Comparison of ENCODE assay signal across 15 cellular contexts in the genomic region with DNA sequence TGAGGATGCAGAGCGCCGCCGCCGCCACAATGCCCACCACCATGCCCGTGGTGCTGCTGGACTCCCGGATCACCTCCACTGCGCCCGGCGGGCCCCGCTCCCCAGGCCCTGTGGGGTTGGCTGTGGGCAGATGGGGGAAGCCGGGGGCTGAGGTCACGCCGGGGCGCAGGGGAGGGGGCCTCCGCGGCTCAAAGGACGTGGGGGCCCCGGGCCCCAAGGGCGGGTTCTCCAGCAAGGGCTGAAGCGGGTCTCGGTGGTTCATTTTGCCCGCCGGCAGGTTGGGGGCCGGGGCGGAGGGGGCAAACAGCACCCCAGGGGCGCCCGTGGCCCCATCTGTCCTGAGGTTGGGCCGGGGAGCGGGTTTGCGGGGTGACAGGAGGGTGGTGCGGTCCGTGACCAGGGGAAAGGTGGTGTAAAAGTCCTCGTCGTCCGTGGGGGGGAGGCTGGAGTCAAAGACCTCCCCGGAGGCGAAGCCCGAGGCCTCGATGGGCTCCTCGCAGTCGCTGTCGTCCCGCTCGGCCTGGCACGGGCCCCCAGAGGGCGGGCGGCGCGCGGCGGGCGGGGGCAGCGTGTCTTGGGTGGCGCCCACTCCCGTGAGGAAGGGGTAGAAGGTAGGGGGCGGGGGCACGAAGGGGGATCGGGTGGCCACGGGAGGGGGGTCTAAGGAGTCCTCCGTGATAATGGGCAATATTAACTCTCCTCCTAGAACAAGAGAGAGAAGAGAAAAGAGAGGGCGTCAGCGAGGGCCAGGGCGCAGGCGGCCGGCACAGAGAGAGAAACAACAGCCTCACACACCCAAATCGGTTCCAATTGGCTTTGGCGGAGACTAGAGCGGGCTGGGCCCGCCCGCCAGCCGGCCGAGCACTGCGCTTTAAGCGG. TPM values are rescaled to one million over a fixed set of nuclear protein-coding genes. Genes with fewer than 3 reads are reported as not detected.
A peak's percentile ranks its signal among the peaks of the same experiment; 100 is the strongest.
DNase-seq lines count a peak whose midpoint lies in the region; ATAC-seq lines count a peak whose summit lies in the region.
"Had no signal": no experiment of that assay in that cellular context is flagged by ENCODE, and none has a peak within 500 bp of the region (broad histone marks: within the 10 kb centered on the region; RNA-seq: fewer than 3 reads in every experiment).

No MANE protein-coding gene starts in this region.

- H3K27me3 Mint-ChIP-seq in activated naive CD4-positive, alpha-beta T cell treated with anti-CD3 and anti-CD28 coated beads, Interleukin-2, amount 10 ng/mL, durations not matched to agents 7 days and 5 days: peaks cover 12% of the 10 kb centered on the region
- H3K27me3 Mint-ChIP-seq: activated CD4-positive, alpha-beta T cell treated with anti-CD3 and anti-CD28 coated beads, Interleukin-2, amount 10 ng/mL, durations not matched to agents 7 days and 5 days; activated naive CD8-positive, alpha-beta T cell treated with anti-CD3 and anti-CD28 coated beads for 36 hours had no signal

- no peaks in the 10 kb centered on the region for H3K36me3 ChIP-seq in skeletal muscle satellite cell (ENCODE audit: insufficient read depth, low read length)
- H3K36me3 ChIP-seq: SJSA1, spleen had no signal

- no peak overlapping the region for H3K27ac Mint-ChIP-seq in activated naive CD4-positive, alpha-beta T cell treated with anti-CD3 and anti-CD28 coated beads, Interleukin-2, amount 10 ng/mL, durations not matched to agents 7 days and 5 days
- H3K27ac Mint-ChIP-seq: activated CD4-positive, alpha-beta T cell treated with anti-CD3 and anti-CD28 coated beads, Interleukin-2, amount 10 ng/mL, durations not matched to agents 7 days and 5 days; activated naive CD8-positive, alpha-beta T cell treated with anti-CD3 and anti-CD28 coated beads for 36 hours had no signal

- peak overlapping the region; percentile 54 for H3K4me2 ChIP-seq in skeletal muscle satellite cell (ENCODE audit: low read length)

- H3K9me3 ChIP-seq in right cardiac atrium (ENCODE audit: control insufficient read depth, low read length) (no peaks in the 10 kb centered on the region), skeletal muscle satellite cell (replicated peaks; ENCODE audit: low read length) (no peaks in the 10 kb centered on the region)
- H3K9me3 ChIP-seq: SJSA1, spleen had no signal

- H3K4me3 ChIP-seq in right cardiac atrium (ENCODE audit: low read length) (peak overlapping the region; percentile 31), skeletal muscle satellite cell (ENCODE audit: low read length) (peak overlapping the region; percentile 30)
- H3K4me3 ChIP-seq: SJSA1 had no signal

- H3K27me3 ChIP-seq in right cardiac atrium (ENCODE audit: control insufficient read depth, insufficient read depth) (no peaks in the 10 kb centered on the region), skeletal muscle satellite cell (ENCODE audit: control insufficient read depth, insufficient read depth, low read length) (peaks cover 29% of the 10 kb centered on the region)

- no peak overlapping the region for H3K4me3 Mint-ChIP-seq in activated naive CD4-positive, alpha-beta T cell treated with anti-CD3 and anti-CD28 coated beads, Interleukin-2, amount 10 ng/mL, durations not matched to agents 7 days and 5 days
- H3K4me3 Mint-ChIP-seq: activated CD4-positive, alpha-beta T cell treated with anti-CD3 and anti-CD28 coated beads, Interleukin-2, amount 10 ng/mL, durations not matched to agents 7 days and 5 days; activated naive CD8-positive, alpha-beta T cell treated with anti-CD3 and anti-CD28 coated beads for 36 hours had no signal

- ATAC-seq in right cardiac atrium (peak; percentile 70 to 78), GM18498 (IDR thresholded peaks at IDR 0.05; ENCODE audit: unreplicated experiment) (no peak)

- H3K27ac ChIP-seq in caudate nucleus (ENCODE audit: low read depth, low read length): peak overlapping the region; percentile 62
- H3K27ac ChIP-seq in right cardiac atrium (ENCODE audit: low read length): no peak overlapping the region
- H3K27ac ChIP-seq: SJSA1, spleen had no signal

- H3K4me1 Mint-ChIP-seq in activated naive CD4-positive, alpha-beta T cell treated with anti-CD3 and anti-CD28 coated beads, Interleukin-2, amount 10 ng/mL, durations not matched to agents 7 days and 5 days: peaks cover 15% of the 10 kb centered on the region

- H3K9me3 Mint-ChIP-seq in activated naive CD4-positive, alpha-beta T cell treated with anti-CD3 and anti-CD28 coated beads, Interleukin-2, amount 10 ng/mL, durations not matched to agents 7 days and 5 days: no peaks in the 10 kb centered on the region
- H3K9me3 Mint-ChIP-seq: activated CD4-positive, alpha-beta T cell treated with anti-CD3 and anti-CD28 coated beads, Interleukin-2, amount 10 ng/mL, durations not matched to agents 7 days and 5 days; activated naive CD8-positive, alpha-beta T cell treated with anti-CD3 and anti-CD28 coated beads for 36 hours had no signal

- CTCF ChIA-PET in activated naive CD4-positive, alpha-beta T cell treated with anti-CD3 and anti-CD28 coated beads, Interleukin-2, amount 10 ng/mL, durations not matched to agents 7 days and 5 days (lab: Charles Lee): no interaction called here

- H3K9ac ChIP-seq in skeletal muscle satellite cell (ENCODE audit: low read depth, low read length): peak overlapping the region; percentile 18

- 62% methylated on average over 74 of the region's 74 CpGs for WGBS in right cardiac atrium

- DNase-seq in EH (ENCODE audit: low read depth) (peak; percentile 24), caudate nucleus (lab: John Stamatoyannopoulos, UW) (peak in 4 of 61 donors; percentile 8 to 44 (median 21)), right cardiac atrium (peak; percentile 43 to 86 (median 71)), retina (no peak)
- DNase-seq in activated naive CD4-positive, alpha-beta T cell treated with anti-CD3 and anti-CD28 coated beads, Interleukin-2, amount 10 ng/mL, durations not matched to agents 7 days and 5 days: no peak
- DNase-seq in activated naive CD4-positive, alpha-beta T cell (lab: John Stamatoyannopoulos, UW): no peak
- DNase-seq: activated CD4-positive, alpha-beta T cell treated with anti-CD3 and anti-CD28 coated beads, Interleukin-2, amount 10 ng/mL, durations not matched to agents 7 days and 5 days; activated naive CD8-positive, alpha-beta T cell treated with anti-CD3 and anti-CD28 coated beads for 36 hours; COR-L47; spleen had no signal

- no peaks in the 10 kb centered on the region for H3K4me1 ChIP-seq in right cardiac atrium (ENCODE audit: control insufficient read depth, insufficient read depth, low read length)
- H3K4me1 ChIP-seq in skeletal muscle satellite cell (ENCODE audit: control insufficient read depth, insufficient read depth, low read length): peaks cover 2% of the 10 kb centered on the region
- H3K4me1 ChIP-seq: SJSA1 had no signal

- H3K36me3 Mint-ChIP-seq in activated naive CD4-positive, alpha-beta T cell treated with anti-CD3 and anti-CD28 coated beads, Interleukin-2, amount 10 ng/mL, durations not matched to agents 7 days and 5 days: no peaks in the 10 kb centered on the region
- H3K36me3 Mint-ChIP-seq: activated naive CD8-positive, alpha-beta T cell treated with anti-CD3 and anti-CD28 coated beads for 36 hours had no signal

- intact Hi-C loops in right cardiac atrium (cut with DNase I): no loop called here

RNA-seq across cellular contexts. Expression of a gene that starts 16.6 kb away (rescaled TPM):
- total RNA-seq in right cardiac atrium: not detected
- polyA plus RNA-seq in right cardiac atrium: not detected
- not detected in 2 replicates for total RNA-seq in skeletal muscle satellite cell (2012; rRNA removed)
- total RNA-seq: activated CD4-positive, alpha-beta T cell treated with anti-CD3 and anti-CD28 coated beads, Interleukin-2, amount 10 ng/mL, durations not matched to agents 7 days and 5 days; activated naive CD8-positive, alpha-beta T cell treated with anti-CD3 and anti-CD28 coated beads for 36 hours; epithelial cell of proximal tubule; SJSA1; spleen had no signal
- polyA plus RNA-seq: spleen had no signal

RNA-seq across cellular contexts. Expression of a gene that starts 51.9 kb away (rescaled TPM):
- not detected for total RNA-seq in right cardiac atrium
- not detected for polyA plus RNA-seq in right cardiac atrium
- not detected in 2 replicates for total RNA-seq in skeletal muscle satellite cell (2012; rRNA removed)
- total RNA-seq: activated CD4-positive, alpha-beta T cell treated with anti-CD3 and anti-CD28 coated beads, Interleukin-2, amount 10 ng/mL, durations not matched to agents 7 days and 5 days; activated naive CD8-positive, alpha-beta T cell treated with anti-CD3 and anti-CD28 coated beads for 36 hours; mesenteric fat pad; SJSA1 had no signal

Comparison
In these comparisons a context has a peak if more than half of its experiments do, and no peak if none do; other contexts are left out.
1. DNase-seq: peak in EH (single experiment) and right cardiac atrium (3 of 3); none in retina (single experiment), activated naive CD4-positive, alpha-beta T cell treated with anti-CD3 and anti-CD28 coated beads, Interleukin-2, amount 10 ng/mL, durations not matched to agents 7 days and 5 days (single experiment) and activated naive CD4-positive, alpha-beta T cell (0 of 4).